ENCODE assay signal across 10 cellular contexts in the genomic region with DNA sequence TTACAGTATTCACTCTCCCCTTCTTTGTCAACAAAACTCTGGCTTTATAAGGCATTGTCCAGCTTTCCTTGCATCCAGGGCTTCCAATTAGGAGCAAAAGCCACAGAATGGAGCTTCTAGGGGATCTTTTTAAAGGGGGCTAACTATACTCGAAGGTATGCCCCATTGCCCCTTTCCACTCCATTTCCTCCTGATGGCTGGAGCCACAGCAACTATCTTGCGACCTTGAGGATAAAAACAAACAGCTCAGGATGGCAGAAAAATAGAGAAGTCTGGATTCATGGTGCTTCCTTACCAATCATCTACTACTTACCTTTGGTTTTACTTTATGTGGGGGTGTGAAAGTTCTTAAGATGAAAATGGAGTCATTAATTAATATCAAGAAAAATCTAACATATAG.
"Had no signal": no experiment of that assay in that cellular context is flagged by ENCODE, and none has a peak within 500 bp of the region (broad histone marks: within the 10 kb centered on the region; RNA-seq: fewer than 3 reads in every experiment).

No MANE protein-coding gene starts in this region.

- H3K4me1 ChIP-seq: HAP-1 had no signal

- H3K4me2 ChIP-seq: GM23338 had no signal

- H3K27ac ChIP-seq: GM23248 had no signal

- H2AFZ ChIP-seq: GM23248, GM23338 had no signal

- ATAC-seq: GM23338, HCT116 had no signal

- H3K9me3 ChIP-seq: HAP-1 had no signal

- FAIRE-seq: H54 had no signal

- H3K27ac Mint-ChIP-seq: GM23338, H9, HFFc6 had no signal

- H3K9ac ChIP-seq: GM23248 had no signal

- H3K4me3 Mint-ChIP-seq: GM23338, H9, HFFc6 had no signal

- H3K36me3 ChIP-seq: HAP-1 had no signal

- DNase-seq: GM23248, GOT3, H7, H9, HCEC 1CT, HFFc6 had no signal

- H3K9me3 Mint-ChIP-seq: GM23338, H9, HFFc6 had no signal

- H3K4me3 ChIP-seq: GM23248, GM23338, HAP-1 had no signal
